Comparison of ENCODE assay signal across 8 cellular contexts in the genomic region with DNA sequence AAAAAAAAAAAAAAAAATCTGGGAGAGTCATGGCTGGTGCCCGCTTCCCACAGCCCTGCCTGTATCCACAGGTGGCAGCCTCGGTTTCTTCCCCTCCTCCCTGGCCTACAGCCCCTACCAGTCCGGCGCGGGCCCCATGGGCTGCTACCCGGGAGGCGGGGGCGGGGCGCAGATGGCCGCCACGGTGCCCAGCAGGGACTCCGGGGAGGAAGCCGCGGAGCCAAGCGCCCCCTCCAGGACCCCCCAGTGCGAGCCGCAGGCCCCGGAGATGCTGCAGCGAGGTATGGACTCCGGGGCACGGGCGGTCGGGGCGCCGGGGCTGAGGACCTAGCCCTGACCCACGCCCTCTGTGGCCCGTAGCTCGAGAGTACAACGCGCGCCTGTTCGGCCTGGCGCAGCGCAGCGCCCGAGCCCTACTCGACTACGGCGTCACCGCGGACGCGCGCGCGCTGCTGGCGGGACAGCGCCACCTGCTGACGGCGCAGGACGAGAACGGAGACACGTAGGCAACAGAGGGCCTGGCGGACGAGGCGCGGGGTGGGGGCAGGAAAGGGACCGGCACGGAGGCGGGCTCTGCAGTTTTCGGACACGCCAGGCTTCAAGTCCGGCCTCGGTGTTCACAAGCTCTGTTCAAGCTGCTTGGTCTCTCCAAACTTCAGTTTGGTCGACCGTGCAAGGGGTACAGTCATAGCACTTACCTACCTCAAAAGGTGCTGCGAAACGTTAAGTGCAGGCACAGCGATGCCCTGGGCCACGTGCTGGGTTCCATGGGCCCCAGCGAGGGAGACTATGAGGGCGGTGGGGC. TPM values are rescaled to one million over a fixed set of nuclear protein-coding genes. Genes with fewer than 3 reads are reported as not detected.
DNase-seq lines count a peak whose midpoint lies in the region; ATAC-seq and TF ChIP-seq lines count a peak whose summit lies in the region.

No MANE protein-coding gene starts in this region.

- no peaks in the 10 kb centered on the region for H3K36me3 ChIP-seq in hepatocyte (replicated peaks; ENCODE audit: insufficient read depth, low read depth)

- H3K9me3 Mint-ChIP-seq in HFFc6, result no peaks in the 10 kb centered on the region
- H3K9me3 Mint-ChIP-seq in T-helper 2 cell treated with Interferon-gamma antibody and Interleukin-4, amounts not matched to agents 5 μg/mL and 100 μg/mL, for 36 hours, result no peaks in the 10 kb centered on the region

- H3K27me3 Mint-ChIP-seq in HFFc6 (ENCODE audit: insufficient read depth), result peaks cover 4% of the 10 kb centered on the region
- no peaks in the 10 kb centered on the region for H3K27me3 Mint-ChIP-seq in T-helper 2 cell treated with Interferon-gamma antibody and Interleukin-4, amounts not matched to agents 5 μg/mL and 100 μg/mL, for 36 hours (ENCODE audit: low read depth)

- ATAC-seq in GM19467 (IDR thresholded peaks at IDR 0.05; ENCODE audit: unreplicated experiment), result no peak

- H3K27ac ChIP-seq in hepatocyte, result peak overlapping the region; percentile 92

- H3K9me3 ChIP-seq in hepatocyte (ENCODE audit: low read depth), result no peaks in the 10 kb centered on the region

- peaks cover 11% of the 10 kb centered on the region for H3K79me2 ChIP-seq in hepatocyte

- H2AFZ ChIP-seq in hepatocyte, result peak overlapping the region; percentile 35

- H3K27ac Mint-ChIP-seq in HFFc6, result peak overlapping the region; percentile 46
- H3K27ac Mint-ChIP-seq in T-helper 2 cell treated with Interferon-gamma antibody and Interleukin-4, amounts not matched to agents 5 μg/mL and 100 μg/mL, for 36 hours, result peak overlapping the region; percentile 75

- no peaks in the 10 kb centered on the region for H4K20me1 ChIP-seq in hepatocyte (ENCODE audit: insufficient read depth, poor library complexity, severe bottlenecking)

- peak overlapping the region; percentile 97 for H3K4me2 ChIP-seq in hepatocyte

- peak; percentile 78 for DNase-seq in HFFc6
- DNase-seq in NCI-H128 (lab: John Stamatoyannopoulos, UW; ENCODE audit: unreplicated experiment), result peak; percentile 36
- peak; percentile 90 for DNase-seq in T-helper 2 cell treated with Interferon-gamma antibody and Interleukin-4, amounts not matched to agents 5 μg/mL and 100 μg/mL, for 36 hours (ENCODE audit: low spot score)
- no peak for DNase-seq in astrocyte of the cerebellum (ENCODE audit: low read depth)
- DNase-seq in hepatocyte (ENCODE audit: low spot score), result peak; percentile 94
- no peak for DNase-seq in retinal pigment epithelial cell (ENCODE audit: low read depth)

- H3K36me3 Mint-ChIP-seq in HFFc6 (ENCODE audit: low read depth), result no peaks in the 10 kb centered on the region
- H3K36me3 Mint-ChIP-seq in T-helper 2 cell treated with Interferon-gamma antibody and Interleukin-4, amounts not matched to agents 5 μg/mL and 100 μg/mL, for 36 hours (ENCODE audit: low read depth), result peaks cover 51% of the 10 kb centered on the region

- H3K4me3 ChIP-seq in astrocyte of the cerebellum (ENCODE audit: low read depth, low read length) (peak overlapping the region; percentile 51), hepatocyte (peak overlapping the region; percentile 84), retinal pigment epithelial cell (ENCODE audit: low read length) (peak overlapping the region; percentile 53)

- no peaks in the 10 kb centered on the region for H3K9me2 ChIP-seq in hepatocyte (replicated peaks; ENCODE audit: insufficient read depth)

- no peaks in the 10 kb centered on the region for H3K27me3 ChIP-seq in hepatocyte

- peak overlapping the region; percentile 53 for H3K4me3 Mint-ChIP-seq in HFFc6
- peak overlapping the region; percentile 89 for H3K4me3 Mint-ChIP-seq in T-helper 2 cell treated with Interferon-gamma antibody and Interleukin-4, amounts not matched to agents 5 μg/mL and 100 μg/mL, for 36 hours

- in situ Hi-C loops in astrocyte of the cerebellum (cut with HindIII; ENCODE audit: low sequenced_read_pairs), result no loop called here

- peaks cover 40% of the 10 kb centered on the region for H3K4me1 Mint-ChIP-seq in HFFc6 (ENCODE audit: low read depth)
- peaks cover 21% of the 10 kb centered on the region for H3K4me1 Mint-ChIP-seq in T-helper 2 cell treated with Interferon-gamma antibody and Interleukin-4, amounts not matched to agents 5 μg/mL and 100 μg/mL, for 36 hours (ENCODE audit: low read depth)

- WGBS in hepatocyte (ENCODE audit: low lambda C conversion rate, missing lambda C conversion rate), result 7% methylated on average over 55 of the region's 72 CpGs

- peaks cover 16% of the 10 kb centered on the region for H3K4me1 ChIP-seq in hepatocyte (ENCODE audit: insufficient read depth)

- TF ChIP-seq CTCF in GM12872 (IDR thresholded peaks at IDR 0.05; ENCODE audit: insufficient read depth, low read depth, low read length) (peak; percentile 91), HFFc6 (IDR thresholded peaks at IDR 0.05) (peak; percentile 98), astrocyte of the cerebellum (IDR thresholded peaks at IDR 0.05; ENCODE audit: low read depth, low read length, missing control alignments) (peak; percentile 88), hepatocyte (IDR thresholded peaks at IDR 0.05; ENCODE audit: poor library complexity) (peak; percentile 98), retinal pigment epithelial cell (conservative IDR thresholded peaks at IDR 0.05; ENCODE audit: low read depth, low read length) (peak; percentile 76)

RNA-seq across cellular contexts. Expression of gene NFKB2, which starts 3.9 kb away (rescaled TPM):
- 10 to 100 TPM; 23.1 to 27.4 (median 26.1) TPM for total RNA-seq in HFFc6 (2021; fragmentation: NEBNext Ultra II Directional; extraction: Animal tissue kit (Norgen Biotek cat#: 25700))
- 13.0 and 23.2 TPM in 2 replicates for total RNA-seq in hepatocyte
- polyA plus RNA-seq in hepatocyte, result 27.4 and 29.6 TPM in 2 replicates

RNA-seq across cellular contexts. Expression of gene PSD, which starts 19.2 kb away (rescaled TPM):
- 1 to 10 TPM in 2 of 6 experiments, under 1 TPM in 4; 0.37 to 1.4 (median 0.69) TPM for total RNA-seq in HFFc6 (2021; fragmentation: NEBNext Ultra II Directional; extraction: Animal tissue kit (Norgen Biotek cat#: 25700))
- total RNA-seq in hepatocyte, result 9.9 and 13.1 TPM in 2 replicates
- 20.1 and 21.5 TPM in 2 replicates for polyA plus RNA-seq in hepatocyte

RNA-seq across cellular contexts. Expression of gene FBXL15, which starts 21.2 kb away (rescaled TPM):
- 10 to 100 TPM in 4 of 6 experiments, 1 to 10 TPM in 2; 9.2 to 13.2 (median 11.5) TPM for total RNA-seq in HFFc6 (2021; fragmentation: NEBNext Ultra II Directional; extraction: Animal tissue kit (Norgen Biotek cat#: 25700))
- 16.3 and 25.0 TPM in 2 replicates for total RNA-seq in hepatocyte
- 42.3 and 47.4 TPM in 2 replicates for polyA plus RNA-seq in hepatocyte

RNA-seq across cellular contexts. Expression of gene CUEDC2, which starts 33.0 kb away (rescaled TPM):
- 10 to 100 TPM; 62.6 to 75.9 (median 72.5) TPM for total RNA-seq in HFFc6 (2021; fragmentation: NEBNext Ultra II Directional; extraction: Animal tissue kit (Norgen Biotek cat#: 25700))
- total RNA-seq in hepatocyte, result 37.9 and 45.4 TPM in 2 replicates
- 77.9 and 79.9 TPM in 2 replicates for polyA plus RNA-seq in hepatocyte

RNA-seq across cellular contexts. Expression of gene C10orf95, which starts 51.9 kb away (rescaled TPM):
- under 1 TPM in 1 of 6 experiments, not detected in 5; 0.12 TPM for total RNA-seq in HFFc6 (2021; fragmentation: NEBNext Ultra II Directional; extraction: Animal tissue kit (Norgen Biotek cat#: 25700))
- 5.6 and 7.7 TPM in 2 replicates for total RNA-seq in hepatocyte
- 5.2 and 8.3 TPM in 2 replicates for polyA plus RNA-seq in hepatocyte

Comparison
In these comparisons a context has a peak if more than half of its experiments do, and no peak if none do; other contexts are left out.
1. DNase-seq: peak in HFFc6 (single experiment), NCI-H128 (single experiment), T-helper 2 cell treated with Interferon-gamma antibody and Interleukin-4, amounts not matched to agents 5 μg/mL and 100 μg/mL, for 36 hours (single experiment) and hepatocyte (single experiment); none in astrocyte of the cerebellum (single experiment) and retinal pigment epithelial cell (single experiment).
2. Peak in every context shown above with its lines, with median percentiles within 50 percentile points of each other: CTCF ChIP-seq and H3K4me3 ChIP-seq.